In the genomic region with DNA sequence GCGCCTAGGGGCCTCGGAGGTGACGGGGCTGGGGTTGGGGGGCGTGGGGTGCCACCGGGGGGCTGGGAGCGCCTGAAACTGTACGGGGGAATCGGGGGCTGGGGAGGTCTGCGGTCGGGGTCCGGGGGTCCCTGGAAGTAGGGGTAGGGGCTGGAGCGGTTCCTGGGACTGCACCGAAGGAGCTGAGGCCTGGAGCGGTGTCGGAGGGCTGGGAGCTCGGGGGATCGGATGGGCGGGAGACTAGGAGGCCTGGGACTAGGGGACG, we compare ENCODE assay signal across 8 cellular contexts. TPM values are rescaled to one million over a fixed set of nuclear protein-coding genes. Genes with fewer than 3 reads are reported as not detected.
DNase-seq lines count a peak whose midpoint lies in the region; ATAC-seq and TF ChIP-seq lines count a peak whose summit lies in the region.

No MANE protein-coding gene starts in this region.

- H3K9ac ChIP-seq in mesendoderm (ENCODE audit: low read length): peak overlapping the region; percentile 95

- in situ Hi-C loops in G401 (cut with HindIII; ENCODE audit: low sequenced_read_pairs): no loop called here

- peak overlapping the region; percentile 88 for H3K18ac ChIP-seq in mesendoderm (ENCODE audit: low read length)

- TF ChIP-seq CTCF in breast epithelium (IDR thresholded peaks at IDR 0.05): no peak
- TF ChIP-seq CTCF in vagina (IDR thresholded peaks at IDR 0.05): no peak

- TF ChIP-seq POLR2A in breast epithelium (IDR thresholded peaks at IDR 0.05) (no peak), vagina (IDR thresholded peaks at IDR 0.05) (no peak)

- WGBS in mesendoderm (ENCODE audit: extremely low coverage, insufficient coverage, low lambda C conversion rate): no CpG with 5 or more reads among the region's 19 CpGs

- H3K4me3 ChIP-seq in breast epithelium (peak overlapping the region; percentile 89 to 98 (median 93)), mesendoderm (ENCODE audit: low read length) (peak overlapping the region; percentile 92), vagina (peak overlapping the region; percentile 85 to 94)

- H3K4me1 ChIP-seq in breast epithelium (peaks cover 0 to 3% of the 10 kb centered on the region in 2 donors), mesendoderm (ENCODE audit: control insufficient read depth, low read depth, low read length) (no peaks in the 10 kb centered on the region), vagina (peaks cover 27% of the 10 kb centered on the region)

- H3K27ac ChIP-seq in breast epithelium: peak overlapping the region; percentile 91 to 92
- peak overlapping the region; percentile 53 for H3K27ac ChIP-seq in mesendoderm (ENCODE audit: low read depth, low read length)
- peak overlapping the region; percentile 76 for H3K27ac ChIP-seq in vagina

- H2BK5ac ChIP-seq in mesendoderm (ENCODE audit: low read length): no peak overlapping the region

- H3K4me2 ChIP-seq in mesendoderm (ENCODE audit: low read length): peak overlapping the region; percentile 64

- DNase-seq in left cardiac atrium (no peak), Right ventricle myocardium superior (no peak), breast epithelium (ENCODE audit: low spot score in 2 of 2) (no peak), mesendoderm (no peak), vagina (ENCODE audit: extremely low spot score in 2 of 2) (no peak), NCI-H2107 treated with DMSO at 0.1 percent for 48 hours (lab: John Stamatoyannopoulos, UW; ENCODE audit: unreplicated experiment) (no peak), G401 (ENCODE audit: low spot score) (no peak)

- peak overlapping the region; percentile 66 for H3K23ac ChIP-seq in mesendoderm (ENCODE audit: low read length)

- ATAC-seq in left cardiac atrium (peak; percentile 29 to 45), Right ventricle myocardium superior (ENCODE audit: poor library complexity) (no peak), GM18498 (IDR thresholded peaks at IDR 0.05; ENCODE audit: unreplicated experiment) (no peak)

- H3K9me3 ChIP-seq in breast epithelium (no peaks in the 10 kb centered on the region), vagina (no peaks in the 10 kb centered on the region)

- no peak overlapping the region for H2BK15ac ChIP-seq in mesendoderm (replicated peaks; ENCODE audit: low read depth)

- intact Hi-C loops in left cardiac atrium (cut with DNase I) (no loop called here), Right ventricle myocardium superior (cut with DNase I) (no loop called here), breast epithelium (cut with DNase I; ENCODE audit: low total_unique reads) (loop anchor here (10.0 kb wide), 2 partner anchors 137 to 197 kb away; partner anchors contain the start of genes ASMTL and SLC25A6), vagina (cut with DNase I) (loop anchor here (5.0 to 10.0 kb wide), 2 partner anchors 137 to 199 kb away; partner anchors contain the start of genes ASMTL and SLC25A6)

- H4K8ac ChIP-seq in mesendoderm (ENCODE audit: low read depth, low read length): no peak overlapping the region

- H2AK5ac ChIP-seq in mesendoderm (ENCODE audit: low read length): no peak overlapping the region

- H3K56ac ChIP-seq in mesendoderm (ENCODE audit: low read length): peak overlapping the region; percentile 97

- no peaks in the 10 kb centered on the region for H3K36me3 ChIP-seq in breast epithelium
- peaks cover 13% of the 10 kb centered on the region for H3K36me3 ChIP-seq in mesendoderm (ENCODE audit: control insufficient read depth, insufficient read depth, low read length)
- peaks cover 6 to 31% of the 10 kb centered on the region in 2 donors for H3K36me3 ChIP-seq in vagina

- no peaks in the 10 kb centered on the region for H3K27me3 ChIP-seq in breast epithelium
- no peaks in the 10 kb centered on the region for H3K27me3 ChIP-seq in mesendoderm (ENCODE audit: insufficient read depth, low read length, poor library complexity)
- H3K27me3 ChIP-seq in vagina: no peaks in the 10 kb centered on the region

- no peak overlapping the region for H3K4ac ChIP-seq in mesendoderm (ENCODE audit: low read depth, low read length)

- peak overlapping the region; percentile 3 for H2BK120ac ChIP-seq in mesendoderm (ENCODE audit: low read depth, low read length)

- H3K79me2 ChIP-seq in mesendoderm (ENCODE audit: control insufficient read depth, insufficient read depth, low read length): peaks cover 43% of the 10 kb centered on the region

- no peak overlapping the region for H4K5ac ChIP-seq in mesendoderm (ENCODE audit: low read length)

- peaks cover 21% of the 10 kb centered on the region for H3K79me1 ChIP-seq in mesendoderm (ENCODE audit: low read length)

RNA-seq across cellular contexts. Expression of gene AKAP17A, which starts 0.4 kb away (rescaled TPM):
- total RNA-seq in left cardiac atrium: 10 to 100 TPM; 16.1 to 22.3 TPM
- total RNA-seq in Right ventricle myocardium superior: 12.4 TPM
- total RNA-seq in breast epithelium: 10 to 100 TPM; 32.2 to 62.3 (median 56.3) TPM
- polyA plus RNA-seq in mesendoderm (2013, experiment 1 of 2): 23.8 TPM
- polyA plus RNA-seq in mesendoderm (2013, experiment 2 of 2): 23.8 TPM
- total RNA-seq in vagina: 49.8 TPM
- total RNA-seq in G401 (2014; rRNA removed; shearing (Covaris generic)): 37.1 and 38.3 TPM in 2 replicates

RNA-seq across cellular contexts. Expression of gene ASMT, which starts 23.1 kb away (rescaled TPM):
- total RNA-seq in left cardiac atrium (under 1 TPM in 1 of 2 donors, not detected in 1; 0.24 TPM), Right ventricle myocardium superior (not detected), breast epithelium (not detected), vagina (not detected)
- 0.34 TPM for polyA plus RNA-seq in mesendoderm (2013, experiment 1 of 2)
- 0.36 TPM for polyA plus RNA-seq in mesendoderm (2013, experiment 2 of 2)
- not detected in 2 replicates for total RNA-seq in G401 (2014; rRNA removed; shearing (Covaris generic))

RNA-seq across cellular contexts. Expression of gene P2RY8, which starts 54.8 kb away (rescaled TPM):
- total RNA-seq in left cardiac atrium (1 to 10 TPM; 1.8 to 3.0 TPM), Right ventricle myocardium superior (1.6 TPM), breast epithelium (1 to 10 TPM; 1.3 to 3.2 (median 1.5) TPM), vagina (0.74 TPM)
- not detected for polyA plus RNA-seq in mesendoderm (2013, experiment 1 of 2)
- not detected for polyA plus RNA-seq in mesendoderm (2013, experiment 2 of 2)
- under 0.01 TPM in 1 of 2 replicates, not detected in the other for total RNA-seq in G401 (2014; rRNA removed; shearing (Covaris generic))

Comparison
In these comparisons a context has a peak if more than half of its experiments do, and no peak if none do; other contexts are left out.
1. ATAC-seq: peak in left cardiac atrium (2 of 2); none in Right ventricle myocardium superior (single experiment) and GM18498 (single experiment).
2. intact Hi-C loops: an anchor here in breast epithelium (10.0 kb wide) and vagina (5.0 to 10.0 kb wide); none called in left cardiac atrium and Right ventricle myocardium superior.
3. Peak in every context shown above with its lines, with median percentiles within 50 percentile points of each other: H3K27ac ChIP-seq and H3K4me3 ChIP-seq.